7 cellular contexts compared by ENCODE assay signal in the genomic region with DNA sequence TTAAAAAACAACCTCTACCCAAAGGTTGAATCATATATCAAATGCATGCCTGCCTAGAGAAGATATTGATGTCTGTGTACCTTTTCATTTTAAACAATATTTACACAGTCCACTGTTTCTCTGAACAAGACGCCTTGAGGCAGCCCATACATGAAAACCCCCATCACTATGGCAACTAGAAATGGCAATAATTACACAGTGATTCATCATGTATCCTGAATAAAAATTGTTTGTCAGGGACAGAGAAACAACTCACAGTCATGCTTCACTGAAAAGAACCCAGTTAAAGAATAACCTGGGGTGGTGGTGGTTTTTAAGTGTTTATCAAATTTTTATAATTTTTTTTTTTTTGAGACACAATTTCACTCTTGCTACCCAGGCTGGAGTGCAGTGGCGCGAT. TPM values are rescaled to one million over a fixed set of nuclear protein-coding genes. Genes with fewer than 3 reads are reported as not detected.
DNase-seq lines count a peak whose midpoint lies in the region; ATAC-seq, FAIRE-seq and TF ChIP-seq lines count a peak whose summit lies in the region.

No MANE protein-coding gene starts in this region.

- intact Hi-C loops in pancreas (cut with DNase I): no loop called here

- H3K36me3 ChIP-seq in pancreas: no peaks in the 10 kb centered on the region

- no peaks in the 10 kb centered on the region for H3K27me3 ChIP-seq in pancreas

- ATAC-seq in GM21825 (IDR thresholded peaks at IDR 0.05; ENCODE audit: unreplicated experiment) (peak; percentile 58), pancreas (peak; percentile 66 to 81 (median 73))

- peaks cover 0 to 18% (median 0%) of the 10 kb centered on the region in 3 donors for H3K4me1 ChIP-seq in pancreas

- DNase-seq in NCI-H2081 treated with DMSO at 0.1 percent for 48 hours (lab: John Stamatoyannopoulos, UW) (peak; percentile 32), astrocyte of the spinal cord (ENCODE audit: low read depth, low spot score) (peak; percentile 37), pancreas (no peak), amygdala (lab: John Stamatoyannopoulos, UW) (no peak), ureter (ENCODE audit: low spot score) (no peak), NCI-H1694 treated with DMSO at 0.1 percent for 48 hours (lab: John Stamatoyannopoulos, UW) (no peak)

- TF ChIP-seq CTCF in astrocyte of the spinal cord (IDR thresholded peaks at IDR 0.05; ENCODE audit: low read depth, low read length) (no peak), pancreas (IDR thresholded peaks at IDR 0.05) (no peak)

- 65 to 71% methylated on average over 3 of the region's 3 CpGs for WGBS in pancreas, 2 donors

- in situ Hi-C loops in astrocyte of the spinal cord (cut with HindIII; ENCODE audit: low sequenced_read_pairs): no loop called here

- FAIRE-seq in pancreas (lab: Jason Lieb, UNC): no peak

- H3K9me3 ChIP-seq in pancreas: no peaks in the 10 kb centered on the region

- no peak overlapping the region for H3K4me3 ChIP-seq in astrocyte of the spinal cord (ENCODE audit: low read depth, low read length)
- H3K4me3 ChIP-seq in pancreas: no peak overlapping the region

- H3K27ac ChIP-seq in pancreas: peak overlapping the region in 2 of 4 donors; percentile 41 to 59

RNA-seq across cellular contexts. Expression of a gene that starts 19.7 kb away (rescaled TPM):
- total RNA-seq in pancreas (10 to 100 TPM in 5 of 6 donors, 1 to 10 TPM in 1; 8.7 to 29.2 (median 19.6) TPM), ureter (1.8 TPM)
- 10 to 100 TPM; 17.3 to 35.5 TPM for polyA plus RNA-seq in pancreas

Comparison
In these comparisons a context has a peak if more than half of its experiments do, and no peak if none do; other contexts are left out.
1. DNase-seq: peak in NCI-H2081 treated with DMSO at 0.1 percent for 48 hours (single experiment) and astrocyte of the spinal cord (single experiment); none in pancreas (0 of 6), amygdala (0 of 56), ureter (single experiment) and NCI-H1694 treated with DMSO at 0.1 percent for 48 hours (single experiment).